ENCODE assay signal across 1 cellular context in the genomic region with DNA sequence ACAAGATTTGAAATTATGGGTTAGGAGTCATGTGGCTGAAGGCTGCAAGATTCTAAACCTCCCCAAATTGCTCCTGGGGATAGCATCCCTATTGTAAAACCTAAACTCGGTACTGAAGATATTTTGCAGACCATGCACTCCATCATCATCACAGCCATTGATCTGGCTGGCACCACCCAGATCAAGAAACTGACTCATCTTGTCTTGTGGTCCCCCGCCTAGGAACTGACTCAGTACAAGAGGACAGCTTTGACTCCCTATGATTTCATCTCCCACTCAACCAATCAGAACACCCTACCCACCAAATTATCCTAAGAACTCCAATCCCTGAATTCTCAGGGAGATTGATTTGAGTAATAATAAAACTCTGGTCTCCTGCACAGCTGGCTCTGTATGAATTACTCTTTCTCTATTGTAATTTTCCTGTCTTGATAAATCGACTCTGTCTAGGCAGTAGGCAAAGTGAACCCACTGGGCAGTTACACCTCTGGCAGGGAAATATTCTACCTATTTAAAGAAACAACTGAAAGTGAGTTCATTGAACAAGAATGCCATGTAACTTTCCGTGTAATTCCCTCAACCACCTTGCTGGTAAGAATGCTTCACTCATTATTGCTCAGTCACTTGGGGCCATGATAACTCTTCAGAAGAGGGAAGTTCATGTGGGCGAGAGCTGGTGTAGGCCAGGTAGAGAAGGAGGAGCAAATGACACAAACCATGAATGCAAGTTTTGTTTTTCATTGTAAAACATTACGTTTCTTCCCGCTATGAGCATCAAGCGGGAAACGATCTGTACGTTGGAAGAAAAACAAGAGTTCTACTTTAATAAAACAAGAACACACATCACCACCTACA.
TF ChIP-seq lines count a peak whose summit lies in the region.

No MANE protein-coding gene starts in this region.

TF ChIP-seq in WTC11, 78 proteins besides CTCF, POLR2A, EP300 and RAD21 (continued from another document):
- TF ChIP-seq, protein P1, sequence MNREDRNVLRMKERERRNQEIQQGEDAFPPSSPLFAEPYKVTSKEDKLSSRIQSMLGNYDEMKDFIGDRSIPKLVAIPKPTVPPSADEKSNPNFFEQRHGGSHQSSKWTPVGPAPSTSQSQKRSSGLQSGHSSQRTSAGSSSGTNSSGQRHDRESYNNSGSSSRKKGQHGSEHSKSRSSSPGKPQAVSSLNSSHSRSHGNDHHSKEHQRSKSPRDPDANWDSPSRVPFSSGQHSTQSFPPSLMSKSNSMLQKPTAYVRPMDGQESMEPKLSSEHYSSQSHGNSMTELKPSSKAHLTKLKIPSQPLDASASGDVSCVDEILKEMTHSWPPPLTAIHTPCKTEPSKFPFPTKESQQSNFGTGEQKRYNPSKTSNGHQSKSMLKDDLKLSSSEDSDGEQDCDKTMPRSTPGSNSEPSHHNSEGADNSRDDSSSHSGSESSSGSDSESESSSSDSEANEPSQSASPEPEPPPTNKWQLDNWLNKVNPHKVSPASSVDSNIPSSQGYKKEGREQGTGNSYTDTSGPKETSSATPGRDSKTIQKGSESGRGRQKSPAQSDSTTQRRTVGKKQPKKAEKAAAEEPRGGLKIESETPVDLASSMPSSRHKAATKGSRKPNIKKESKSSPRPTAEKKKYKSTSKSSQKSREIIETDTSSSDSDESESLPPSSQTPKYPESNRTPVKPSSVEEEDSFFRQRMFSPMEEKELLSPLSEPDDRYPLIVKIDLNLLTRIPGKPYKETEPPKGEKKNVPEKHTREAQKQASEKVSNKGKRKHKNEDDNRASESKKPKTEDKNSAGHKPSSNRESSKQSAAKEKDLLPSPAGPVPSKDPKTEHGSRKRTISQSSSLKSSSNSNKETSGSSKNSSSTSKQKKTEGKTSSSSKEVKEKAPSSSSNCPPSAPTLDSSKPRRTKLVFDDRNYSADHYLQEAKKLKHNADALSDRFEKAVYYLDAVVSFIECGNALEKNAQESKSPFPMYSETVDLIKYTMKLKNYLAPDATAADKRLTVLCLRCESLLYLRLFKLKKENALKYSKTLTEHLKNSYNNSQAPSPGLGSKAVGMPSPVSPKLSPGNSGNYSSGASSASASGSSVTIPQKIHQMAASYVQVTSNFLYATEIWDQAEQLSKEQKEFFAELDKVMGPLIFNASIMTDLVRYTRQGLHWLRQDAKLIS (CRISPR knock-in tag; IDR thresholded peaks at IDR 0.05; ENCODE audit: borderline replicate concordance): no peak
- TF ChIP-seq, protein P2, sequence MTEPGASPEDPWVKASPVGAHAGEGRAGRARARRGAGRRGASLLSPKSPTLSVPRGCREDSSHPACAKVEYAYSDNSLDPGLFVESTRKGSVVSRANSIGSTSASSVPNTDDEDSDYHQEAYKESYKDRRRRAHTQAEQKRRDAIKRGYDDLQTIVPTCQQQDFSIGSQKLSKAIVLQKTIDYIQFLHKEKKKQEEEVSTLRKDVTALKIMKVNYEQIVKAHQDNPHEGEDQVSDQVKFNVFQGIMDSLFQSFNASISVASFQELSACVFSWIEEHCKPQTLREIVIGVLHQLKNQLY (CRISPR knock-in tag; IDR thresholded peaks at IDR 0.05): no peak
- TF ChIP-seq PRRX2 (CRISPR knock-in tag; IDR thresholded peaks at IDR 0.05) (no peak), ZNF138 (CRISPR knock-in tag; conservative IDR thresholded peaks at IDR 0.05) (no peak), MXD4 (CRISPR knock-in tag; IDR thresholded peaks at IDR 0.05; ENCODE audit: borderline replicate concordance) (no peak), NFATC4 (CRISPR knock-in tag; IDR thresholded peaks at IDR 0.05) (no peak), ELF4 (CRISPR knock-in tag; IDR thresholded peaks at IDR 0.05; ENCODE audit: low read depth) (no peak)
- TF ChIP-seq, protein P3, sequence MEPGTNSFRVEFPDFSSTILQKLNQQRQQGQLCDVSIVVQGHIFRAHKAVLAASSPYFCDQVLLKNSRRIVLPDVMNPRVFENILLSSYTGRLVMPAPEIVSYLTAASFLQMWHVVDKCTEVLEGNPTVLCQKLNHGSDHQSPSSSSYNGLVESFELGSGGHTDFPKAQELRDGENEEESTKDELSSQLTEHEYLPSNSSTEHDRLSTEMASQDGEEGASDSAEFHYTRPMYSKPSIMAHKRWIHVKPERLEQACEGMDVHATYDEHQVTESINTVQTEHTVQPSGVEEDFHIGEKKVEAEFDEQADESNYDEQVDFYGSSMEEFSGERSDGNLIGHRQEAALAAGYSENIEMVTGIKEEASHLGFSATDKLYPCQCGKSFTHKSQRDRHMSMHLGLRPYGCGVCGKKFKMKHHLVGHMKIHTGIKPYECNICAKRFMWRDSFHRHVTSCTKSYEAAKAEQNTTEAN (CRISPR knock-in tag; IDR thresholded peaks at IDR 0.05): no peak
- TF ChIP-seq, protein P4, sequence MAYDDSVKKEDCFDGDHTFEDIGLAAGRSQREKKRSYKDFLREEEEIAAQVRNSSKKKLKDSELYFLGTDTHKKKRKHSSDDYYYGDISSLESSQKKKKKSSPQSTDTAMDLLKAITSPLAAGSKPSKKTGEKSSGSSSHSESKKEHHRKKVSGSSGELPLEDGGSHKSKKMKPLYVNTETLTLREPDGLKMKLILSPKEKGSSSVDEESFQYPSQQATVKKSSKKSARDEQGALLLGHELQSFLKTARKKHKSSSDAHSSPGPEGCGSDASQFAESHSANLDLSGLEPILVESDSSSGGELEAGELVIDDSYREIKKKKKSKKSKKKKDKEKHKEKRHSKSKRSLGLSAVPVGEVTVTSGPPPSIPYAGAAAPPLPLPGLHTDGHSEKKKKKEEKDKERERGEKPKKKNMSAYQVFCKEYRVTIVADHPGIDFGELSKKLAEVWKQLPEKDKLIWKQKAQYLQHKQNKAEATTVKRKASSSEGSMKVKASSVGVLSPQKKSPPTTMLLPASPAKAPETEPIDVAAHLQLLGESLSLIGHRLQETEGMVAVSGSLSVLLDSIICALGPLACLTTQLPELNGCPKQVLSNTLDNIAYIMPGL (CRISPR knock-in tag; IDR thresholded peaks at IDR 0.05): no peak
- TF ChIP-seq, protein P5, sequence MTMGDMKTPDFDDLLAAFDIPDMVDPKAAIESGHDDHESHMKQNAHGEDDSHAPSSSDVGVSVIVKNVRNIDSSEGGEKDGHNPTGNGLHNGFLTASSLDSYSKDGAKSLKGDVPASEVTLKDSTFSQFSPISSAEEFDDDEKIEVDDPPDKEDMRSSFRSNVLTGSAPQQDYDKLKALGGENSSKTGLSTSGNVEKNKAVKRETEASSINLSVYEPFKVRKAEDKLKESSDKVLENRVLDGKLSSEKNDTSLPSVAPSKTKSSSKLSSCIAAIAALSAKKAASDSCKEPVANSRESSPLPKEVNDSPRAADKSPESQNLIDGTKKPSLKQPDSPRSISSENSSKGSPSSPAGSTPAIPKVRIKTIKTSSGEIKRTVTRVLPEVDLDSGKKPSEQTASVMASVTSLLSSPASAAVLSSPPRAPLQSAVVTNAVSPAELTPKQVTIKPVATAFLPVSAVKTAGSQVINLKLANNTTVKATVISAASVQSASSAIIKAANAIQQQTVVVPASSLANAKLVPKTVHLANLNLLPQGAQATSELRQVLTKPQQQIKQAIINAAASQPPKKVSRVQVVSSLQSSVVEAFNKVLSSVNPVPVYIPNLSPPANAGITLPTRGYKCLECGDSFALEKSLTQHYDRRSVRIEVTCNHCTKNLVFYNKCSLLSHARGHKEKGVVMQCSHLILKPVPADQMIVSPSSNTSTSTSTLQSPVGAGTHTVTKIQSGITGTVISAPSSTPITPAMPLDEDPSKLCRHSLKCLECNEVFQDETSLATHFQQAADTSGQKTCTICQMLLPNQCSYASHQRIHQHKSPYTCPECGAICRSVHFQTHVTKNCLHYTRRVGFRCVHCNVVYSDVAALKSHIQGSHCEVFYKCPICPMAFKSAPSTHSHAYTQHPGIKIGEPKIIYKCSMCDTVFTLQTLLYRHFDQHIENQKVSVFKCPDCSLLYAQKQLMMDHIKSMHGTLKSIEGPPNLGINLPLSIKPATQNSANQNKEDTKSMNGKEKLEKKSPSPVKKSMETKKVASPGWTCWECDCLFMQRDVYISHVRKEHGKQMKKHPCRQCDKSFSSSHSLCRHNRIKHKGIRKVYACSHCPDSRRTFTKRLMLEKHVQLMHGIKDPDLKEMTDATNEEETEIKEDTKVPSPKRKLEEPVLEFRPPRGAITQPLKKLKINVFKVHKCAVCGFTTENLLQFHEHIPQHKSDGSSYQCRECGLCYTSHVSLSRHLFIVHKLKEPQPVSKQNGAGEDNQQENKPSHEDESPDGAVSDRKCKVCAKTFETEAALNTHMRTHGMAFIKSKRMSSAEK (CRISPR knock-in tag; IDR thresholded peaks at IDR 0.05; ENCODE audit: borderline replicate concordance): no peak
- TF ChIP-seq, protein P6, sequence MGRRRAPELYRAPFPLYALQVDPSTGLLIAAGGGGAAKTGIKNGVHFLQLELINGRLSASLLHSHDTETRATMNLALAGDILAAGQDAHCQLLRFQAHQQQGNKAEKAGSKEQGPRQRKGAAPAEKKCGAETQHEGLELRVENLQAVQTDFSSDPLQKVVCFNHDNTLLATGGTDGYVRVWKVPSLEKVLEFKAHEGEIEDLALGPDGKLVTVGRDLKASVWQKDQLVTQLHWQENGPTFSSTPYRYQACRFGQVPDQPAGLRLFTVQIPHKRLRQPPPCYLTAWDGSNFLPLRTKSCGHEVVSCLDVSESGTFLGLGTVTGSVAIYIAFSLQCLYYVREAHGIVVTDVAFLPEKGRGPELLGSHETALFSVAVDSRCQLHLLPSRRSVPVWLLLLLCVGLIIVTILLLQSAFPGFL (CRISPR knock-in tag; IDR thresholded peaks at IDR 0.05; ENCODE audit: borderline replicate concordance): no peak
- TF ChIP-seq, protein P7, sequence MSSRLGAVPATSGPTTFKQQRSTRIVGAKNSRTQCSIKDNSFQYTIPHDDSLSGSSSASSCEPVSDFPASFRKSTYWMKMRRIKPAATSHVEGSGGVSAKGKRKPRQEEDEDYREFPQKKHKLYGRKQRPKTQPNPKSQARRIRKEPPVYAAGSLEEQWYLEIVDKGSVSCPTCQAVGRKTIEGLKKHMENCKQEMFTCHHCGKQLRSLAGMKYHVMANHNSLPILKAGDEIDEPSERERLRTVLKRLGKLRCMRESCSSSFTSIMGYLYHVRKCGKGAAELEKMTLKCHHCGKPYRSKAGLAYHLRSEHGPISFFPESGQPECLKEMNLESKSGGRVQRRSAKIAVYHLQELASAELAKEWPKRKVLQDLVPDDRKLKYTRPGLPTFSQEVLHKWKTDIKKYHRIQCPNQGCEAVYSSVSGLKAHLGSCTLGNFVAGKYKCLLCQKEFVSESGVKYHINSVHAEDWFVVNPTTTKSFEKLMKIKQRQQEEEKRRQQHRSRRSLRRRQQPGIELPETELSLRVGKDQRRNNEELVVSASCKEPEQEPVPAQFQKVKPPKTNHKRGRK (CRISPR knock-in tag; IDR thresholded peaks at IDR 0.05; ENCODE audit: borderline replicate concordance): no peak
